In genomic region chr16:86569843-86570447, GRCh38 we compare ENCODE assay signal across 17 cellular contexts. TPM values are rescaled to one million over a fixed set of nuclear protein-coding genes. Genes with fewer than 3 reads are reported as not detected.
A peak's percentile ranks its signal among the peaks of the same experiment; 100 is the strongest.
DNase-seq lines count a peak whose midpoint lies in the region; ATAC-seq, FAIRE-seq and TF ChIP-seq lines count a peak whose summit lies in the region.
"Had no signal": no experiment of that assay in that cellular context is flagged by ENCODE, and none has a peak within 500 bp of the region (broad histone marks: within the 10 kb centered on the region; RNA-seq: fewer than 3 reads in every experiment).

No MANE protein-coding gene starts in this region.

- intact Hi-C loops in left cardiac atrium (cut with DNase I) = loop anchor here (5.0 to 10.0 kb wide), 2 partner anchors 185 to 707 kb away; no protein-coding TSS in a partner anchor
- intact Hi-C loops in breast epithelium (cut with DNase I; ENCODE audit: low total_unique reads) = loop anchor here (10.0 kb wide), 1 partner anchor 505 kb away; no protein-coding TSS in a partner anchor
- intact Hi-C loops in kidney (cut with DNase I) = loop anchor here (5.0 to 10.0 kb wide), 2 partner anchors 492 to 715 kb away; no protein-coding TSS in a partner anchor

- peak overlapping the region; percentile 56 to 90 for H3K27ac ChIP-seq in right atrium auricular region
- H3K27ac ChIP-seq in breast epithelium = no peak overlapping the region
- H3K27ac ChIP-seq in kidney (ENCODE audit: low read depth in 2 of 2, low read length in 2 of 2) = no peak overlapping the region
- H3K27ac ChIP-seq in suprapubic skin = no peak overlapping the region

- no peak for TF ChIP-seq EP300 in suprapubic skin (IDR thresholded peaks at IDR 0.05)

- TF ChIP-seq CTCF in right atrium auricular region (IDR thresholded peaks at IDR 0.05) (no peak), breast epithelium (IDR thresholded peaks at IDR 0.05) (no peak), kidney (IDR thresholded peaks at IDR 0.05; ENCODE audit: borderline replicate concordance, extremely low read depth, insufficient read depth) (no peak), type B pancreatic cell (conservative IDR thresholded peaks at IDR 0.05) (no peak), suprapubic skin (IDR thresholded peaks at IDR 0.05) (no peak)

- no peak for ATAC-seq in left cardiac atrium
- ATAC-seq: activated T-cell treated with anti-CD3 and anti-CD28 coated beads, Interleukin-2, amount 50 U/mL, for 72 hours; left colon had no signal

- peaks cover 23% of the 10 kb centered on the region for H3K4me1 Mint-ChIP-seq in type B pancreatic cell (ENCODE audit: unreplicated experiment)

- no peak for TF ChIP-seq POLR2A in breast epithelium (IDR thresholded peaks at IDR 0.05)
- TF ChIP-seq POLR2A in suprapubic skin (IDR thresholded peaks at IDR 0.05) = no peak

- H3K4me1 ChIP-seq in right atrium auricular region (peaks cover 0 to 4% of the 10 kb centered on the region in 2 donors), breast epithelium (no peaks in the 10 kb centered on the region), kidney (ENCODE audit: control insufficient read depth in 1 of 2, insufficient read depth in 1 of 2, low read depth in 1 of 2, low read length in 2 of 2) (peaks cover 0 to 9% of the 10 kb centered on the region in 2 donors), suprapubic skin (peaks cover 24% of the 10 kb centered on the region)

- no peak overlapping the region for H3K27ac Mint-ChIP-seq in type B pancreatic cell
- H3K27ac Mint-ChIP-seq: H9 had no signal

- H3K36me3 ChIP-seq in right atrium auricular region (no peaks in the 10 kb centered on the region), breast epithelium (no peaks in the 10 kb centered on the region), kidney (ENCODE audit: control insufficient read depth in 1 of 2, insufficient read depth in 2 of 2, low read length in 2 of 2) (no peaks in the 10 kb centered on the region), suprapubic skin (no peaks in the 10 kb centered on the region)

- DNase-seq in right atrium auricular region (ENCODE audit: low spot score) (no peak), left cardiac atrium (no peak), breast epithelium (ENCODE audit: low spot score in 2 of 2) (no peak), kidney (no peak), type B pancreatic cell (ENCODE audit: extremely low spot score, unreplicated experiment) (no peak), hippocampal formation (lab: John Stamatoyannopoulos, UW) (no peak), HuH-7 (ENCODE audit: low spot score) (no peak), suprapubic skin (ENCODE audit: low spot score in 2 of 2) (no peak)
- DNase-seq: ACHN; activated CD4-positive, alpha-beta T cell treated with anti-CD3 and anti-CD28 coated beads for 4 hours; activated T-cell treated with anti-CD3 and anti-CD28 coated beads, Interleukin-2, amount 50 U/mL, for 72 hours; left colon; NCI-H1930; NCI-H69; T-helper 2 cell had no signal

- peaks cover 88% of the 10 kb centered on the region for H3K27me3 Mint-ChIP-seq in type B pancreatic cell

- H3K36me3 Mint-ChIP-seq in type B pancreatic cell = peaks cover 12% of the 10 kb centered on the region

- peaks cover 0 to 9% of the 10 kb centered on the region in 2 donors for H3K27me3 ChIP-seq in right atrium auricular region
- peaks cover 3 to 91% of the 10 kb centered on the region in 2 donors for H3K27me3 ChIP-seq in breast epithelium
- H3K27me3 ChIP-seq in suprapubic skin = peaks cover 98% of the 10 kb centered on the region

- peak overlapping the region; percentile 24 to 44 for H3K9ac ChIP-seq in kidney (ENCODE audit: low read length in 2 of 2)

- no peaks in the 10 kb centered on the region for H3K9me3 Mint-ChIP-seq in type B pancreatic cell
- H3K9me3 Mint-ChIP-seq: activated T-cell treated with anti-CD3 and anti-CD28 coated beads, Interleukin-2, amount 50 U/mL, for 72 hours; neural crest cell had no signal

- H3K4me3 ChIP-seq in right atrium auricular region (peak overlapping the region; percentile 53 to 59), breast epithelium (peak overlapping the region in 2 of 3 donors; percentile 10 to 40), kidney (ENCODE audit: low read length in 2 of 2) (peak overlapping the region; percentile 24 to 60), suprapubic skin (no peak overlapping the region)

- H3K9me3 ChIP-seq in right atrium auricular region (no peaks in the 10 kb centered on the region), breast epithelium (no peaks in the 10 kb centered on the region), kidney (ENCODE audit: control insufficient read depth in 1 of 2, low read length in 2 of 2) (no peaks in the 10 kb centered on the region), suprapubic skin (no peaks in the 10 kb centered on the region)

- FAIRE-seq in kidney (lab: Jason Lieb, UNC) = peak; percentile 19

- peak overlapping the region; percentile 86 for H3K4me3 Mint-ChIP-seq in type B pancreatic cell
- H3K4me3 Mint-ChIP-seq: activated T-cell treated with anti-CD3 and anti-CD28 coated beads, Interleukin-2, amount 50 U/mL, for 72 hours had no signal

- WGBS in suprapubic skin = 53% methylated on average over 12 of the region's 12 CpGs

RNA-seq across cellular contexts. Expression of gene FOXC2, which starts 3.3 kb away (rescaled TPM):
- total RNA-seq in right atrium auricular region = 1 to 10 TPM; 2.6 to 2.9 TPM
- 1 to 10 TPM; 1.9 to 5.3 TPM for total RNA-seq in left cardiac atrium
- total RNA-seq in breast epithelium = under 1 TPM; 0.15 to 0.98 (median 0.32) TPM
- total RNA-seq in kidney = 6.3 TPM
- polyA plus RNA-seq in kidney (ENCODE audit: insufficient read depth, low read depth, low replicate concordance) = 3.8 TPM
- 5.5 and 11.3 TPM in 2 replicates for total RNA-seq in type B pancreatic cell (ENCODE audit: low replicate concordance)
- under 1 TPM in 1 of 4 donors, not detected in 3; 0.56 TPM for total RNA-seq in suprapubic skin
- total RNA-seq: activated T-cell treated with anti-CD3 and anti-CD28 coated beads, Interleukin-2, amount 50 U/mL, for 72 hours; H9; neural crest cell had no signal

RNA-seq across cellular contexts. Expression of gene FOXL1, which starts 8.4 kb away (rescaled TPM):
- total RNA-seq in right atrium auricular region (1 to 10 TPM in 1 of 2 donors, under 1 TPM in 1; 0.85 to 1.3 TPM), left cardiac atrium (1 to 10 TPM in 1 of 2 donors, under 1 TPM in 1; 0.80 to 1.4 TPM), breast epithelium (1 to 10 TPM in 1 of 3 donors, under 1 TPM in 2; 0.16 to 1.5 (median 0.98) TPM), kidney (2.0 TPM), type B pancreatic cell (ENCODE audit: low replicate concordance) (1.5 and 2.2 TPM in 2 replicates), suprapubic skin (under 1 TPM in 2 of 4 donors, not detected in 2; 0.23 to 0.40 TPM)
- 0.52 TPM for polyA plus RNA-seq in kidney (ENCODE audit: insufficient read depth, low read depth, low replicate concordance)

RNA-seq across cellular contexts. Expression of gene MTHFSD, which starts 14.9 kb away (rescaled TPM):
- total RNA-seq in right atrium auricular region (1 to 10 TPM; 7.8 to 8.3 TPM), left cardiac atrium (10 to 100 TPM; 10.3 to 12.4 TPM), breast epithelium (10 to 100 TPM; 15.8 to 30.2 (median 27.7) TPM), kidney (26.2 TPM), type B pancreatic cell (ENCODE audit: low replicate concordance) (18.2 and 20.2 TPM in 2 replicates), suprapubic skin (10 to 100 TPM; 12.4 to 43.4 (median 18.8) TPM)
- polyA plus RNA-seq in kidney (ENCODE audit: insufficient read depth, low read depth, low replicate concordance) = 11.3 TPM

RNA-seq across cellular contexts. Expression of gene FOXF1, which starts 59.6 kb away (rescaled TPM):
- total RNA-seq in right atrium auricular region (under 1 TPM in 1 of 2 donors, not detected in 1; 0.44 TPM), left cardiac atrium (under 1 TPM; 0.24 to 0.41 TPM), breast epithelium (under 1 TPM in 2 of 3 donors, not detected in 1; 0.15 to 0.66 TPM), kidney (0.57 TPM), type B pancreatic cell (ENCODE audit: low replicate concordance) (0.48 and 3.4 TPM in 2 replicates), suprapubic skin (under 1 TPM in 3 of 4 donors, not detected in 1; 0.11 to 0.59 (median 0.21) TPM)
- polyA plus RNA-seq in kidney (ENCODE audit: insufficient read depth, low read depth, low replicate concordance) = 0.67 TPM
- total RNA-seq: activated T-cell treated with anti-CD3 and anti-CD28 coated beads, Interleukin-2, amount 50 U/mL, for 72 hours; H9; neural crest cell had no signal

Comparison
In these comparisons a context has a peak if more than half of its experiments do, and no peak if none do; other contexts are left out.
1. H3K27ac ChIP-seq: peak in right atrium auricular region (2 of 2); none in breast epithelium (0 of 2), kidney (0 of 2) and suprapubic skin (single experiment).